2 cellular contexts compared by ENCODE assay signal in the genomic region with DNA sequence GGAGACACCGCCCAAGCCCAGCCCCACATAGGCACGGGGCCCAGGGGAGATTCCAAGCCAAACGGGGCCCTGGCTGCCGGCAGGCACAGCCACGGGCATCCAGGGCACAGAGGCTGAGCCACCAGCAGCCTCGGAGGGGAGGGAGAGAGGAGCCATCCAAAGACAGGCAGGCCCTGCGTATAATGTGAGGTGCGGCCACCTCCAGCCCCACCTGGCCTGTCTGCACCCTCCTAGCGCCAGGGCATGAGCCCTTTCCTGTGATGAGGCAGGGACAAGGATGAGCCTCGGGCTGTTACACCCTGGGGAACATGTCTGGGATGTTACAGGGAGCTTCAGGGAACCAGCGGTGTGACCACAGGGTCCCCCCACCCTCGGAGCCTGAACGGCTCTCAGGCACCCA.
TF ChIP-seq lines count a peak whose summit lies in the region.

No MANE protein-coding gene starts in this region.

TF ChIP-seq in HEK293, 187 proteins besides CTCF, POLR2A, EP300 and RAD21:
- TF ChIP-seq ZNF354C (tag by site-specific recombination; IDR thresholded peaks at IDR 0.05; ENCODE audit: borderline replicate concordance, low read depth) (no peak), ZBTB8A (tag by site-specific recombination; IDR thresholded peaks at IDR 0.05) (0 out of 2 replicates have a peak, but pooled peaks have one; percentile 23), ZNF335 (tag by site-specific recombination; conservative IDR thresholded peaks at IDR 0.05) (peak; percentile 31), ZNF266 (tag by site-specific recombination; IDR thresholded peaks at IDR 0.05; ENCODE audit: low read depth) (no peak), ZIC2 (tag by site-specific recombination; IDR thresholded peaks at IDR 0.05) (peak; percentile 34; the same call in 1 of the 2 replicates), ZNF529 (tag by site-specific recombination; IDR thresholded peaks at IDR 0.05; ENCODE audit: insufficient replicate concordance) (no peak), ZBTB7A (tag by site-specific recombination; IDR thresholded peaks at IDR 0.05; ENCODE audit: low read depth) (no peak), ZNF37A (tag by site-specific recombination; IDR thresholded peaks at IDR 0.05) (no peak), KLF1 (tag by site-specific recombination; IDR thresholded peaks at IDR 0.05) (0 out of 2 replicates have a peak, but pooled peaks have one; percentile 19), ZNF626 (tag by site-specific recombination; IDR thresholded peaks at IDR 0.05) (no peak), GLIS1 (tag by site-specific recombination; IDR thresholded peaks at IDR 0.05) (no peak)
- TF ChIP-seq, protein P1, sequence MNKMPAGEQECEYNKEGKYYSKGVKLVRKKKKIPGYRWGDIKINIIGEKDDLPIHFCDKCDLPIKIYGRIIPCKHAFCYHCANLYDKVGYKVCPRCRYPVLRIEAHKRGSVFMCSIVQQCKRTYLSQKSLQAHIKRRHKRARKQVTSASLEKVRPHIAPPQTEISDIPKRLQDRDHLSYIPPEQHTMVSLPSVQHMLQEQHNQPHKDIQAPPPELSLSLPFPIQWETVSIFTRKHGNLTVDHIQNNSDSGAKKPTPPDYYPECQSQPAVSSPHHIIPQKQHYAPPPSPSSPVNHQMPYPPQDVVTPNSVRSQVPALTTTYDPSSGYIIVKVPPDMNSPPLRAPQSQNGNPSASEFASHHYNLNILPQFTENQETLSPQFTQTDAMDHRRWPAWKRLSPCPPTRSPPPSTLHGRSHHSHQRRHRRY (tag by site-specific recombination; IDR thresholded peaks at IDR 0.05) = no peak
- TF ChIP-seq, protein P2, sequence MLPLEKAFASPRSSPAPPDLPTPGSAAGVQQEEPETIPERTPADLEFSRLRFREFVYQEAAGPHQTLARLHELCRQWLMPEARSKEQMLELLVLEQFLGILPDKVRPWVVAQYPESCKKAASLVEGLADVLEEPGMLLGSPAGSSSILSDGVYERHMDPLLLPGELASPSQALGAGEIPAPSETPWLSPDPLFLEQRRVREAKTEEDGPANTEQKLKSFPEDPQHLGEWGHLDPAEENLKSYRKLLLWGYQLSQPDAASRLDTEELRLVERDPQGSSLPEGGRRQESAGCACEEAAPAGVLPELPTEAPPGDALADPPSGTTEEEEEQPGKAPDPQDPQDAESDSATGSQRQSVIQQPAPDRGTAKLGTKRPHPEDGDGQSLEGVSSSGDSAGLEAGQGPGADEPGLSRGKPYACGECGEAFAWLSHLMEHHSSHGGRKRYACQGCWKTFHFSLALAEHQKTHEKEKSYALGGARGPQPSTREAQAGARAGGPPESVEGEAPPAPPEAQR (tag by site-specific recombination; IDR thresholded peaks at IDR 0.05) = no peak
TF ChIP-seq in HEK293: peak in this region for 4.

TF ChIP-seq in H1, 55 proteins besides CTCF, POLR2A, EP300 and RAD21:
- TF ChIP-seq KDM5A (IDR thresholded peaks at IDR 0.05; ENCODE audit: low read length) (no peak), ASH2L (IDR thresholded peaks at IDR 0.05; ENCODE audit: low read length) (no peak), CREB1 (IDR thresholded peaks at IDR 0.05) (no peak), ZNF274 (IDR thresholded peaks at IDR 0.05; ENCODE audit: borderline replicate concordance, extremely low read depth, low read length) (no peak), SIN3A (conservative IDR thresholded peaks at IDR 0.05 in 1 of 2, IDR thresholded peaks at IDR 0.05 in 1 of 2; ENCODE audit: low read depth in 1 of 2, low read length in 2 of 2) (no peak), SP1 (IDR thresholded peaks at IDR 0.05; ENCODE audit: low read depth, low read length) (no peak), RNF2 (IDR thresholded peaks at IDR 0.05; ENCODE audit: borderline replicate concordance, low read depth, low read length, missing control alignments, poor library complexity, severe bottlenecking) (no peak), TCF12 (IDR thresholded peaks at IDR 0.05; ENCODE audit: low read depth, low read length) (no peak), SIX5 (IDR thresholded peaks at IDR 0.05; ENCODE audit: low read depth, low read length) (no peak)
